22 cellular contexts compared by ENCODE assay signal in the genomic region with DNA sequence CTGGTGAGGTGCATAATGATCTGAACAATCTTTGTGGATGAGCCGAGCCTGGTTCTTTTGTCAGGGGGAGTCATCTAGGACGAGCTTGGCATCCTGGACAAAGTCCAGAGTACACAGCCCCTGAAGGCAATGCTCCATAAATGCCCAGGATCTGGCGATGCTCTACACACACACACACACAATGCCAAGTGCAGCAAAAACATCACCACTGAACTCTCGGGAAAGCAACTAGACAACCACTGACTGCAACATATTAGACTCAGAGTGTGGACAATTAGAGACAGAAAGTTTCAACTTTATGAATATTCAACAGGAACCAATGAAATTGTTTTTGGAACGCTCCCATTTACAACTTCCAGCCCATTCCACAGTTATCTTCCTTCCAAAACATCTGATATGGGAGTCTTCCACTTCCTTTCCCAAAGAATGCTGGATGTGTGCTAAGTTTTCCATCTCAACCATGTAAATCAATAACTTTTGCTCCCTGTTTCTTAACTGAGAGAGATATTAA.
A peak's percentile ranks its signal among the peaks of the same experiment; 100 is the strongest.
DNase-seq lines count a peak whose midpoint lies in the region; ATAC-seq, FAIRE-seq and TF ChIP-seq lines count a peak whose summit lies in the region.
"Had no signal": no experiment of that assay in that cellular context is flagged by ENCODE, and none has a peak within 500 bp of the region (broad histone marks: within the 10 kb centered on the region; RNA-seq: fewer than 3 reads in every experiment).

No MANE protein-coding gene starts in this region.

- H3K27me3 ChIP-seq in HepG2 (ENCODE audit: control insufficient read depth in 1 of 2, insufficient read depth in 2 of 2, low read length in 2 of 2) (no peaks in the 10 kb centered on the region), right lobe of liver (no peaks in the 10 kb centered on the region)
- H3K27me3 ChIP-seq: cardiac muscle cell, esophagus squamous epithelium had no signal

- no peak for TF ChIP-seq RAD21 in HepG2 (CRISPR knock-in tag; IDR thresholded peaks at IDR 0.05)

- DNase-seq in HepG2 (ENCODE audit: low spot score), result peak; percentile 58
- DNase-seq in right lobe of liver, result no peak
- peak; percentile 43 for DNase-seq in left kidney (ENCODE audit: low read depth, low spot score)
- no peak for DNase-seq in head of caudate nucleus
- DNase-seq in OCI-LY7 (ENCODE audit: low spot score), result no peak
- no peak for DNase-seq in HT-29 (ENCODE audit: low spot score)
- no peak for DNase-seq in NCI-H1417 (lab: John Stamatoyannopoulos, UW)
- DNase-seq: activated CD8-positive, alpha-beta memory T cell treated with anti-CD3 and anti-CD28 coated beads for 24 hours; activated naive CD8-positive, alpha-beta T cell treated with anti-CD3 and anti-CD28 coated beads, Interleukin-2, amount 10 ng/mL, durations not matched to agents 7 days and 5 days; activated T-cell treated with anti-CD3 and anti-CD28 coated beads, Interleukin-2, amount 50 U/mL, for 72 hours; effector CD4-positive, alpha-beta T cell; EL; esophagus squamous epithelium; NCI-H146; nephron progenitor cell; SIG-M5; trophoblast cell had no signal

- no peak for FAIRE-seq in HepG2 (lab: Jason Lieb, UNC)
- FAIRE-seq: GM19239, H1 had no signal

- H3K27ac ChIP-seq in HepG2 (ENCODE audit: extremely low read length, insufficient read depth, low read length) (peak overlapping the region; percentile 32), right lobe of liver (no peak overlapping the region), VCaP (peak overlapping the region; percentile 62), OCI-LY7 (ENCODE audit: low read depth, low read length, poor library complexity, severe bottlenecking) (no peak overlapping the region)
- H3K27ac ChIP-seq: cardiac muscle cell had no signal

- TF ChIP-seq POLR2A in HepG2 (IDR thresholded peaks at IDR 0.05; ENCODE audit: insufficient read depth in 1 of 2, low read depth in 2 of 2, low read length in 2 of 2), result no peak
- TF ChIP-seq POLR2A in right lobe of liver (IDR thresholded peaks at IDR 0.05), result no peak

- BruUV-seq in HepG2 (replicated peaks; lab: Mats Ljungman, UMichigan) (no TSS peak), OCI-LY7 (replicated peaks; lab: Mats Ljungman, UMichigan) (no TSS peak)

- H3K4me2 ChIP-seq in HepG2 (ENCODE audit: low read depth, low read length) (peak overlapping the region; percentile 9; the same call in 1 of the 2 replicates), OCI-LY7 (ENCODE audit: low read length) (no peak overlapping the region)

- H3K4me1 ChIP-seq in HepG2 (ENCODE audit: insufficient read depth, low read length) (peaks cover 49% of the 10 kb centered on the region), right lobe of liver (no peaks in the 10 kb centered on the region), OCI-LY7 (ENCODE audit: insufficient read depth, low read length, poor library complexity, severe bottlenecking) (no peaks in the 10 kb centered on the region)

- no peak for TF ChIP-seq CTCF in HepG2 (CRISPR knock-in tag; IDR thresholded peaks at IDR 0.05)
- TF ChIP-seq CTCF in right lobe of liver (IDR thresholded peaks at IDR 0.05), result no peak
- TF ChIP-seq CTCF in VCaP (conservative IDR thresholded peaks at IDR 0.05), result no peak
- TF ChIP-seq CTCF in OCI-LY7 (conservative IDR thresholded peaks at IDR 0.05; ENCODE audit: low read length), result no peak

- H3K79me2 ChIP-seq in HepG2 (ENCODE audit: insufficient read depth, low read length), result no peaks in the 10 kb centered on the region
- no peaks in the 10 kb centered on the region for H3K79me2 ChIP-seq in OCI-LY7 (ENCODE audit: insufficient read depth, low read depth, low read length)

- H3K36me3 ChIP-seq in HepG2 (replicated peaks in 1 of 2; ENCODE audit: control insufficient read depth in 1 of 2, insufficient read depth in 2 of 2, low read length in 2 of 2) (peaks cover 0 to 1% of the 10 kb centered on the region in 2 experiments; a peak in 1 of 5 replicates), right lobe of liver (no peaks in the 10 kb centered on the region), OCI-LY7 (ENCODE audit: insufficient read depth, low read length) (no peaks in the 10 kb centered on the region)
- H3K36me3 ChIP-seq: cardiac muscle cell, esophagus squamous epithelium had no signal

- no peak overlapping the region for H3K9ac ChIP-seq in HepG2 (ENCODE audit: insufficient read depth, low read depth, low read length)

- no peak overlapping the region for H3K4me3 ChIP-seq in HepG2 (replicated peaks in 1 of 3; ENCODE audit: insufficient read depth in 1 of 3, low read depth in 2 of 3, low read length in 3 of 3)
- no peak overlapping the region for H3K4me3 ChIP-seq in right lobe of liver
- H3K4me3 ChIP-seq in OCI-LY7 (ENCODE audit: low read depth, low read length, poor library complexity, severe bottlenecking), result no peak overlapping the region
- H3K4me3 ChIP-seq: cardiac muscle cell, esophagus squamous epithelium had no signal

- H3K9me3 ChIP-seq in HepG2 (ENCODE audit: low read length) (no peaks in the 10 kb centered on the region), right lobe of liver (no peaks in the 10 kb centered on the region), OCI-LY7 (ENCODE audit: low read length) (no peaks in the 10 kb centered on the region)
- H3K9me3 ChIP-seq: esophagus squamous epithelium had no signal

- in situ Hi-C loops in HepG2 (cut with HindIII; ENCODE audit: extremely low pct_ligation_motif_present, low pct_unique_long_range_greater_than_20kb), result no loop called here

- ATAC-seq in HepG2 (peak; percentile 51; the same call in 2 of the 3 replicates), right lobe of liver (no peak)
- ATAC-seq: activated T-cell treated with anti-CD3 and anti-CD28 coated beads, Interleukin-2, amount 50 U/mL, for 72 hours; stimulated activated memory B cell treated with anti-CD40 and anti-IgM and Interleukin-4, amounts not matched to agents 10 μg/mL and 1 μg/mL and 100 μg/mL, for 72 hours had no signal

- POLR2A ChIA-PET in HepG2 (lab: Yijun Ruan, JAX) (interaction anchor here (0.9 to 2.5 kb wide), 2 partner anchors 16 to 20 kb away, joined by 3 to 8 read pairs; no protein-coding TSS in a partner anchor), OCI-LY7 (lab: Charles Lee) (no interaction called here)

- intact Hi-C loops in HepG2 (cut with micrococcal nuclease; ENCODE audit: unreplicated experiment) (loop anchor here (10.0 kb wide), 1 partner anchor 526 kb away; no protein-coding TSS in a partner anchor), right lobe of liver (cut with DNase I) (no loop called here), head of caudate nucleus (cut with DNase I) (no loop called here), OCI-LY7 (cut with micrococcal nuclease; ENCODE audit: unreplicated experiment) (no loop called here)

- WGBS in HepG2 (ENCODE audit: low lambda C conversion rate), result 29% methylated on average over 4 of the region's 5 CpGs
- WGBS in right lobe of liver (ENCODE audit: insufficient coverage, low coverage, low lambda C conversion rate, missing lambda C conversion rate), result 50% methylated on average over 3 of the region's 5 CpGs

- H2AFZ ChIP-seq in HepG2 (ENCODE audit: low read length) (no peak overlapping the region), OCI-LY7 (ENCODE audit: low read length) (no peak overlapping the region)

- H4K20me1 ChIP-seq in HepG2 (ENCODE audit: insufficient read depth, low read length), result no peaks in the 10 kb centered on the region
- H4K20me1 ChIP-seq in OCI-LY7 (ENCODE audit: insufficient read depth, low read length), result no peaks in the 10 kb centered on the region

- H3K9me2 ChIP-seq in OCI-LY7 (ENCODE audit: insufficient read depth, low read length), result no peaks in the 10 kb centered on the region

- TF ChIP-seq EP300 in HepG2 (IDR thresholded peaks at IDR 0.05; ENCODE audit: low read depth in 2 of 2, low read length in 2 of 2) (no peak), HepG2 (CRISPR knock-in tag; IDR thresholded peaks at IDR 0.05; ENCODE audit: borderline replicate concordance) (no peak)

- CTCF ChIA-PET in HepG2 (lab: Yijun Ruan, JAX; ENCODE audit: low intra/inter-chr PET ratio, low total read pairs) (no interaction called here), OCI-LY7 (lab: Charles Lee; ENCODE audit: unreplicated experiment) (no interaction called here)

TF ChIP-seq in HepG2, 621 proteins besides CTCF, POLR2A, EP300 and RAD21 (continues in another document):
- TF ChIP-seq MTF1 (CRISPR knock-in tag; IDR thresholded peaks at IDR 0.05), result no peak

Comparison
In these comparisons a context has a peak if more than half of its experiments do, and no peak if none do; other contexts are left out.
1. DNase-seq: peak in HepG2 (single experiment) and left kidney (single experiment); none in right lobe of liver (0 of 3), head of caudate nucleus (0 of 42), OCI-LY7 (single experiment), HT-29 (single experiment) and NCI-H1417 (0 of 3).
2. H3K27ac ChIP-seq: peak in HepG2 (single experiment) and VCaP (single experiment); none in right lobe of liver (0 of 3) and OCI-LY7 (single experiment).